Comparison of ENCODE assay signal across 12 cellular contexts in the genomic region with DNA sequence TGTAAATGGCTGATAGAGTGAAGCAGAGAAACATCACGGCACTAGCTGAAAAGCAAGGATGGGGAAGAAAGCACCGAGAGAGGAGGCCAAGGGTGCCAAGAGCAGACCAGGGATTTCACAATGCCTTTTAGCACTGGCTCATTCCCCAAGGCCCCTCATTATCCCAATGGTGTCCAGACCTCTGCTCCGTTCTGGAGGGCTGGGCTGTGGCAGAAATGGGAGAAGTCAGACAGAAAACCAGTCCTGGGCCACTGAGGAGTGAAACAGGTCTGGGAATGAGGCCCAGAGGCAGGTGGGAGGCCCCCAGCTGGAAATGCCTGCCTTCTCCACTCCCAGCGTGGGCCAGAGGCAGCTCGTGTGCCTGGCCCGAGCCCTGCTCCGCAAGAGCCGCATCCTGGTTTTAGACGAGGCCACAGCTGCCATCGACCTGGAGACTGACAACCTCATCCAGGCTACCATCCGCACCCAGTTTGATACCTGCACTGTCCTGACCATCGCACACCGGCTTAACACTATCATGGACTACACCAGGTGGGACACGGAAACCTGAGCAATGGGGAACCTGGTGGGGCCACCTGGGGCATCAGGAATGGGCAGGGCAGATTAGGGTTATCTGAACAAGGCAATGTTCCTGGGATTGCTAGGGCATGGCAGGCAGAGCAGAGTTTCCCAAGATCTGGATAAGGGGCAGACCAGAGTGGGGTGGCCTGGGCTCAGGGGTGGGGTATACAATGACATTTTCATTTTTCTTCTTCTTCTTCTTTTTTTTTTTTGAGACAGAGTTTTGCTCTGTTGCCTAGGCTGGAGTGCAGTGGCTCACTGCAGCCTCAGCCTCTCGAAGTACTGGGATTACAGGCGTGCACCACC. TPM values are rescaled to one million over a fixed set of nuclear protein-coding genes. Genes with fewer than 3 reads are reported as not detected.
A peak's percentile ranks its signal among the peaks of the same experiment; 100 is the strongest.
DNase-seq lines count a peak whose midpoint lies in the region.
"Had no signal": no experiment of that assay in that cellular context is flagged by ENCODE, and none has a peak within 500 bp of the region (broad histone marks: within the 10 kb centered on the region; RNA-seq: fewer than 3 reads in every experiment).

No MANE protein-coding gene starts in this region.

- no peak overlapping the region for H3K4ac ChIP-seq in neuronal stem cell (ENCODE audit: low read length)

- no peaks in the 10 kb centered on the region for H3K9me3 ChIP-seq in neuronal stem cell (replicated peaks in 1 of 2; ENCODE audit: control insufficient read depth in 2 of 2, insufficient read depth in 1 of 2, low read depth in 1 of 2, low read length in 2 of 2)
- H3K9me3 ChIP-seq: spleen had no signal

- no peaks in the 10 kb centered on the region for H3K27me3 ChIP-seq in neuronal stem cell (ENCODE audit: control insufficient read depth in 3 of 3, insufficient read depth in 3 of 3, low read depth in 1 of 3, low read length in 3 of 3)
- H3K27me3 ChIP-seq: spleen had no signal

- no peak overlapping the region for H3K27ac ChIP-seq in neuronal stem cell (replicated peaks; ENCODE audit: low read length)

- H3K79me1 ChIP-seq in neuronal stem cell (ENCODE audit: low read depth, low read length): no peaks in the 10 kb centered on the region

- peak overlapping the region; percentile 67 for H2AK5ac ChIP-seq in neuronal stem cell (ENCODE audit: low read depth, low read length)

- peak overlapping the region; percentile 42 for H2AFZ ChIP-seq in neuronal stem cell (ENCODE audit: low read length)

- H2BK120ac ChIP-seq in neuronal stem cell (ENCODE audit: low read depth, low read length): no peak overlapping the region

- peaks cover 45 to 46% of the 10 kb centered on the region in 2 donors for H3K4me1 ChIP-seq in neuronal stem cell (ENCODE audit: control insufficient read depth in 2 of 2, insufficient read depth in 1 of 2, low read depth in 1 of 2, low read length in 2 of 2)

- no peak overlapping the region for H3K4me3 ChIP-seq in neuronal stem cell (ENCODE audit: low read length in 2 of 2)
- H3K4me3 ChIP-seq: spleen had no signal

- peak overlapping the region; percentile 8 for H2BK15ac ChIP-seq in neuronal stem cell (ENCODE audit: low read length)

- intact Hi-C loops in activated CD4-positive, alpha-beta T cell treated with anti-CD3 and anti-CD28 coated beads, Interleukin-2, amount 10 ng/mL, durations not matched to agents 24 days and 14 days (cut with micrococcal nuclease): no loop called here

- no peaks in the 10 kb centered on the region for H3K9me3 Mint-ChIP-seq in activated CD4-positive, alpha-beta T cell treated with anti-CD3 and anti-CD28 coated beads, Interleukin-2, amount 10 ng/mL, durations not matched to agents 24 days and 14 days
- H3K9me3 Mint-ChIP-seq: CD14-positive monocyte; stimulated activated naive CD8-positive, alpha-beta T cell treated with anti-CD3 and anti-CD28 coated beads, Interleukin-15, Interleukin-2, amounts not matched to agents 100 ng/mL and 50 ng/mL, for 24 hours had no signal

- no peak overlapping the region for H3K4me3 Mint-ChIP-seq in activated CD4-positive, alpha-beta T cell treated with anti-CD3 and anti-CD28 coated beads, Interleukin-2, amount 10 ng/mL, durations not matched to agents 24 days and 14 days
- H3K4me3 Mint-ChIP-seq: CD14-positive monocyte; stimulated activated naive CD8-positive, alpha-beta T cell treated with anti-CD3 and anti-CD28 coated beads, Interleukin-15, Interleukin-2, amounts not matched to agents 100 ng/mL and 50 ng/mL, for 24 hours had no signal

- no peak overlapping the region for H3K23ac ChIP-seq in neuronal stem cell (ENCODE audit: low read depth, low read length, poor library complexity)

- no peaks in the 10 kb centered on the region for H3K4me1 Mint-ChIP-seq in activated CD4-positive, alpha-beta T cell treated with anti-CD3 and anti-CD28 coated beads, Interleukin-2, amount 10 ng/mL, durations not matched to agents 24 days and 14 days
- H3K4me1 Mint-ChIP-seq: CD14-positive monocyte had no signal

- H3K14ac ChIP-seq in neuronal stem cell (ENCODE audit: low read length): no peak overlapping the region

- peak overlapping the region; percentile 27 for H2BK12ac ChIP-seq in neuronal stem cell (ENCODE audit: low read length)

- no peak overlapping the region for H2BK5ac ChIP-seq in neuronal stem cell (ENCODE audit: low read length)

- no CpG with 5 or more reads among the region's 16 CpGs for WGBS in neuronal stem cell (ENCODE audit: extremely low coverage in 2 of 2, insufficient read length in 2 of 2, insufficient replicate concordance in 1 of 2), 2 donors

- no peak overlapping the region for H4K91ac ChIP-seq in neuronal stem cell (ENCODE audit: low read depth, low read length, poor library complexity)

- no peak overlapping the region for H3K9ac ChIP-seq in neuronal stem cell (ENCODE audit: low read depth, low read length, poor library complexity)

- H3K27me3 Mint-ChIP-seq in activated CD4-positive, alpha-beta T cell treated with anti-CD3 and anti-CD28 coated beads, Interleukin-2, amount 10 ng/mL, durations not matched to agents 24 days and 14 days: no peaks in the 10 kb centered on the region
- H3K27me3 Mint-ChIP-seq: stimulated activated naive CD8-positive, alpha-beta T cell treated with anti-CD3 and anti-CD28 coated beads, Interleukin-15, Interleukin-2, amounts not matched to agents 100 ng/mL and 50 ng/mL, for 24 hours had no signal

- no peak overlapping the region for H3K4me2 ChIP-seq in neuronal stem cell (ENCODE audit: insufficient read depth, low read length, poor library complexity, severe bottlenecking)

- H3K36me3 ChIP-seq in neuronal stem cell (replicated peaks in 1 of 2; ENCODE audit: control insufficient read depth in 2 of 2, insufficient read depth in 2 of 2, low read length in 2 of 2): peaks cover 0 to 2% of the 10 kb centered on the region in 2 donors

- peak overlapping the region; percentile 84 for H3K18ac ChIP-seq in neuronal stem cell (ENCODE audit: low read length)

- H3K27ac Mint-ChIP-seq in activated CD4-positive, alpha-beta T cell treated with anti-CD3 and anti-CD28 coated beads, Interleukin-2, amount 10 ng/mL, durations not matched to agents 24 days and 14 days: no peak overlapping the region
- H3K27ac Mint-ChIP-seq: CD14-positive monocyte; stimulated activated naive CD8-positive, alpha-beta T cell treated with anti-CD3 and anti-CD28 coated beads, Interleukin-15, Interleukin-2, amounts not matched to agents 100 ng/mL and 50 ng/mL, for 24 hours had no signal

- DNase-seq in COLO668 (lab: John Stamatoyannopoulos, UW; ENCODE audit: unreplicated experiment) (peak; percentile 5), RPMI7951 (ENCODE audit: low read depth) (peak; percentile 16), fibroblast of gingiva (ENCODE audit: low read depth) (peak; percentile 54), neuronal stem cell (ENCODE audit: low spot score) (no peak), OCI-M2 (lab: John Stamatoyannopoulos, UW; ENCODE audit: unreplicated experiment) (no peak), occipital lobe (lab: John Stamatoyannopoulos, UW) (no peak), MV-4-11 (lab: John Stamatoyannopoulos, UW) (no peak)
- DNase-seq in activated CD4-positive, alpha-beta T cell treated with anti-CD3 and anti-CD28 coated beads, Interleukin-2, amount 10 ng/mL, durations not matched to agents 24 days and 14 days: no peak
- DNase-seq: activated gamma-delta T cell treated with Interleukin-2 at 50 U/mL for 16 hours, spleen had no signal

- no peaks in the 10 kb centered on the region for H3K36me3 Mint-ChIP-seq in activated CD4-positive, alpha-beta T cell treated with anti-CD3 and anti-CD28 coated beads, Interleukin-2, amount 10 ng/mL, durations not matched to agents 24 days and 14 days (ENCODE audit: low read depth)

- H4K8ac ChIP-seq in neuronal stem cell (ENCODE audit: low read depth, low read length): peak overlapping the region; percentile 10

RNA-seq across cellular contexts. Expression of a gene that starts 20.3 kb away (rescaled TPM):
- total RNA-seq in RPMI7951 (2014; rRNA removed; shearing (Covaris generic)): 26.0 and 30.0 TPM in 2 replicates
- polyA plus RNA-seq in neuronal stem cell (2013, experiment 1 of 2): 45.4 TPM
- 45.9 TPM for polyA plus RNA-seq in neuronal stem cell (2013, experiment 2 of 2)
- total RNA-seq in occipital lobe: 31.4 TPM
- 47.7 and 49.8 TPM in 2 replicates for total RNA-seq in activated CD4-positive, alpha-beta T cell treated with anti-CD3 and anti-CD28 coated beads, Interleukin-2, amount 10 ng/mL, durations not matched to agents 24 days and 14 days

RNA-seq across cellular contexts. Expression of a gene that starts 32.0 kb away (rescaled TPM):
- total RNA-seq in RPMI7951 (2014; rRNA removed; shearing (Covaris generic)): 18.4 and 21.7 TPM in 2 replicates
- 430 TPM for polyA plus RNA-seq in neuronal stem cell (2013, experiment 1 of 2)
- 437 TPM for polyA plus RNA-seq in neuronal stem cell (2013, experiment 2 of 2)
- 141 TPM for total RNA-seq in occipital lobe
- total RNA-seq in activated CD4-positive, alpha-beta T cell treated with anti-CD3 and anti-CD28 coated beads, Interleukin-2, amount 10 ng/mL, durations not matched to agents 24 days and 14 days: 125 and 133 TPM in 2 replicates

RNA-seq across cellular contexts. Expression of a gene that starts 52.8 kb away (rescaled TPM):
- total RNA-seq in RPMI7951 (2014; rRNA removed; shearing (Covaris generic)): 23.1 and 28.4 TPM in 2 replicates
- polyA plus RNA-seq in neuronal stem cell (2013, experiment 1 of 2): 0.26 TPM
- 0.22 TPM for polyA plus RNA-seq in neuronal stem cell (2013, experiment 2 of 2)
- total RNA-seq in occipital lobe: 0.16 TPM
- not detected in 2 replicates for total RNA-seq in activated CD4-positive, alpha-beta T cell treated with anti-CD3 and anti-CD28 coated beads, Interleukin-2, amount 10 ng/mL, durations not matched to agents 24 days and 14 days

Comparison
In these comparisons a context has a peak if more than half of its experiments do, and no peak if none do; other contexts are left out.
1. DNase-seq: peak in COLO668 (single experiment), RPMI7951 (single experiment) and fibroblast of gingiva (single experiment); none in neuronal stem cell (single experiment), OCI-M2 (single experiment), occipital lobe (single experiment), activated CD4-positive, alpha-beta T cell treated with anti-CD3 and anti-CD28 coated beads, Interleukin-2, amount 10 ng/mL, durations not matched to agents 24 days and 14 days (single experiment) and MV-4-11 (single experiment).
2. RNA of a gene that starts 52.8 kb away (total RNA-seq): 23.1 to 28.4 TPM in RPMI7951; 0.16 TPM in occipital lobe (single experiment) and not detected in activated CD4-positive, alpha-beta T cell treated with anti-CD3 and anti-CD28 coated beads, Interleukin-2, amount 10 ng/mL, durations not matched to agents 24 days and 14 days; every median in the first group is over 10 times any median in the second.